8 cellular contexts compared by ENCODE assay signal in the genomic region with DNA sequence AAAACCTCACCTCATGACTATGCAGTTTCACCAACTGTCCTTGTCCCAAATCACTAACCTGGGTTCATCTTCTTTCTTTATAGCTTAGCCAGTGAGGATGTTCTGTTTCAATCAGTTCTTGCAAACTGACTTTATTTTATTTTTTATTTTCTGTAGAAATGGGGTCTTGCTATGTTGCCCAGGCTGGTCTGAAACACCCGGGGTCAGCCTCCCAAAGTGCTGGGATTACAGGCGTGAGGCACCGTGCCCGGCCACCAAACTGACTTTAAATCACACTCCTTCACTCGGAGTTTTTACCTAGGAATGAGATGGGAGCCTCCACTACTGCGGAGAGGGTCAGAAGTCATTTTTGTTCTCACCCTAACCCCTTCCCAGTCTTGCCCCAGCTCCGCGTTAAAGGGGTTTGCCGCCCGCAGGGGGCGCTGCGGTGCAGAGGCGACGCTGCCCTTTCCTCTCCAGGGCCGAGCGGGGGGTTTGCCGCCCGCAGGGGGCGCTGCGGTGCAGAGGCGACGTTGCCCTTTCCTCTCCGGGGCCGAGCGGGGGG. TPM values are rescaled to one million over a fixed set of nuclear protein-coding genes. Genes with fewer than 3 reads are reported as not detected.
DNase-seq lines count a peak whose midpoint lies in the region; ATAC-seq and TF ChIP-seq lines count a peak whose summit lies in the region.

No MANE protein-coding gene starts in this region.

- H3K27ac ChIP-seq in colonic mucosa = no peak overlapping the region

- H3K4me1 ChIP-seq in colonic mucosa = no peaks in the 10 kb centered on the region

- H3K4me3 ChIP-seq in colonic mucosa = no peak overlapping the region

- no peaks in the 10 kb centered on the region for H3K36me3 ChIP-seq in colonic mucosa

- H3K9ac ChIP-seq in colonic mucosa (ENCODE audit: low read depth in 2 of 2, low read length in 2 of 2) = no peak overlapping the region

- ATAC-seq in GM21717 (IDR thresholded peaks at IDR 0.05; ENCODE audit: unreplicated experiment) = no peak
- ATAC-seq in GM19452 (IDR thresholded peaks at IDR 0.05; ENCODE audit: unreplicated experiment) = no peak

- intact Hi-C loops in colonic mucosa (cut with DNase I) = loop anchor here (5.0 kb wide), 1 partner anchor 95 kb away; no protein-coding TSS in a partner anchor

- no peaks in the 10 kb centered on the region for H3K9me3 ChIP-seq in colonic mucosa

- TF ChIP-seq CTCF in colonic mucosa (IDR thresholded peaks at IDR 0.05) = no peak

- DNase-seq in DMS 273 (lab: John Stamatoyannopoulos, UW; ENCODE audit: unreplicated experiment) (peak; percentile 16), DMS 273 treated with DMSO at 0.1 percent for 48 hours (lab: John Stamatoyannopoulos, UW) (no peak), colonic mucosa (peak; percentile 71), DMS153 treated with DMSO at 0.1 percent for 48 hours (lab: John Stamatoyannopoulos, UW; ENCODE audit: unreplicated experiment) (no peak)
- DNase-seq in activated CD4-positive, alpha-beta T cell treated with anti-CD3 and anti-CD28 coated beads for 4 hours = peak; percentile 24 to 55
- DNase-seq in stimulated activated CD8-positive, alpha-beta memory T cell treated with anti-CD3 and anti-CD28 coated beads, Interleukin-4, amount 100 ng/mL, for 48 hours = peak; percentile 92

- H3K27me3 ChIP-seq in colonic mucosa = no peaks in the 10 kb centered on the region

RNA-seq across cellular contexts. Expression of gene B4GALNT3, which starts 7.0 kb away (rescaled TPM):
- total RNA-seq in colonic mucosa = 10 to 100 TPM; 73.7 to 84.0 TPM

RNA-seq across cellular contexts. Expression of gene CCDC77, which starts 51.3 kb away (rescaled TPM):
- total RNA-seq in colonic mucosa = 10 to 100 TPM in 1 of 2 donors, 1 to 10 TPM in 1; 5.1 to 12.5 TPM

Comparison
In these comparisons a context has a peak if more than half of its experiments do, and no peak if none do; other contexts are left out.
1. DNase-seq: peak in DMS 273 (single experiment), activated CD4-positive, alpha-beta T cell treated with anti-CD3 and anti-CD28 coated beads for 4 hours (2 of 2), colonic mucosa (single experiment) and stimulated activated CD8-positive, alpha-beta memory T cell treated with anti-CD3 and anti-CD28 coated beads, Interleukin-4, amount 100 ng/mL, for 48 hours (single experiment); none in DMS 273 treated with DMSO at 0.1 percent for 48 hours (single experiment) and DMS153 treated with DMSO at 0.1 percent for 48 hours (single experiment).